10 cellular contexts compared by ENCODE assay signal in the genomic region with DNA sequence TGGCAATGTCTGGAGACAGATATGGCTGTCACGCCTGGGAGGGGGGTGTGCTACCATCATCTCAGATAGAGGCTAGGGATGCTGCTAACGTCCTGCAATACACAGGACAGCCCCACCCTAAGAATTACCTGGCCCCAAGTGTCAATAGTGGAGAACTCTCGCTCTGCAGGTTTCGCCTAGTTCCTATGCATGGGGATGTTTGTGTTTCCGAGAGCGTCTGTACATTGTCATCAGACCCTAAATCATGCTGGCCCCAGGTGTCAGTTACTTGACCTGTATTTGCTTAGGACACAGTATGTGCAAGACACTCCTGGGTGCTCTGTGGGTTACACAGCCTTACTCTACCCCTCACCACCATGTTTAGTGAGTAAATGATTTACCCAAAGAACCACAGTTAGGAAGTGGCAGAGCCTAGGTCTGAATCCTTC.
DNase-seq lines count a peak whose midpoint lies in the region; ATAC-seq and TF ChIP-seq lines count a peak whose summit lies in the region.
"Had no signal": no experiment of that assay in that cellular context is flagged by ENCODE, and none has a peak within 500 bp of the region (broad histone marks: within the 10 kb centered on the region; RNA-seq: fewer than 3 reads in every experiment).

No MANE protein-coding gene starts in this region.

- TF ChIP-seq CTCF in ascending aorta (IDR thresholded peaks at IDR 0.05) (no peak), upper lobe of right lung (IDR thresholded peaks at IDR 0.05) (no peak)

- H3K27me3 Mint-ChIP-seq in activated naive CD4-positive, alpha-beta T cell treated with anti-CD3 and anti-CD28 coated beads, Interleukin-2, amount 50 U/mL, for 24 hours = no peaks in the 10 kb centered on the region

- H3K4me1 ChIP-seq in ascending aorta (peaks cover 3 to 36% of the 10 kb centered on the region in 2 donors), upper lobe of right lung (peaks cover 75% of the 10 kb centered on the region)

- H3K9me3 ChIP-seq in ascending aorta (no peaks in the 10 kb centered on the region), upper lobe of right lung (no peaks in the 10 kb centered on the region)

- H3K4me3 ChIP-seq in ascending aorta (no peak overlapping the region), upper lobe of right lung (no peak overlapping the region)

- peak overlapping the region; percentile 18 for H3K27ac Mint-ChIP-seq in activated naive CD4-positive, alpha-beta T cell treated with anti-CD3 and anti-CD28 coated beads, Interleukin-2, amount 50 U/mL, for 24 hours

- peaks cover 49% of the 10 kb centered on the region for H3K4me1 Mint-ChIP-seq in activated naive CD4-positive, alpha-beta T cell treated with anti-CD3 and anti-CD28 coated beads, Interleukin-2, amount 50 U/mL, for 24 hours

- intact Hi-C loops in ascending aorta (cut with DNase I) = no loop called here
- intact Hi-C loops in upper lobe of right lung (cut with DNase I) = no loop called here

- peaks cover 8% of the 10 kb centered on the region for H3K36me3 Mint-ChIP-seq in activated naive CD4-positive, alpha-beta T cell treated with anti-CD3 and anti-CD28 coated beads, Interleukin-2, amount 50 U/mL, for 24 hours

- H3K27me3 ChIP-seq in ascending aorta (no peaks in the 10 kb centered on the region), upper lobe of right lung (no peaks in the 10 kb centered on the region)

- H3K36me3 ChIP-seq in ascending aorta (no peaks in the 10 kb centered on the region), upper lobe of right lung (no peaks in the 10 kb centered on the region)

- no peak for DNase-seq in activated naive CD4-positive, alpha-beta T cell (lab: John Stamatoyannopoulos, UW)
- DNase-seq in ascending aorta (ENCODE audit: low spot score in 2 of 2) (no peak), upper lobe of right lung (no peak), NCI-H2029 (lab: John Stamatoyannopoulos, UW) (no peak), SHP77 treated with DMSO at 0.1 percent for 48 hours (lab: John Stamatoyannopoulos, UW) (no peak)
- DNase-seq: 8988T had no signal

- ATAC-seq in HG02973 (IDR thresholded peaks at IDR 0.05; ENCODE audit: unreplicated experiment) (peak; percentile 44), upper lobe of right lung (no peak), GM21515 (IDR thresholded peaks at IDR 0.05; ENCODE audit: unreplicated experiment) (no peak)
- ATAC-seq: Panc1 had no signal

- H3K4me3 Mint-ChIP-seq in activated naive CD4-positive, alpha-beta T cell treated with anti-CD3 and anti-CD28 coated beads, Interleukin-2, amount 50 U/mL, for 24 hours = no peak overlapping the region

- no peaks in the 10 kb centered on the region for H3K9me3 Mint-ChIP-seq in activated naive CD4-positive, alpha-beta T cell treated with anti-CD3 and anti-CD28 coated beads, Interleukin-2, amount 50 U/mL, for 24 hours

- peak overlapping the region; percentile 3 to 41 for H3K27ac ChIP-seq in ascending aorta
- H3K27ac ChIP-seq in upper lobe of right lung = peak overlapping the region; percentile 5
